In the genomic region with DNA sequence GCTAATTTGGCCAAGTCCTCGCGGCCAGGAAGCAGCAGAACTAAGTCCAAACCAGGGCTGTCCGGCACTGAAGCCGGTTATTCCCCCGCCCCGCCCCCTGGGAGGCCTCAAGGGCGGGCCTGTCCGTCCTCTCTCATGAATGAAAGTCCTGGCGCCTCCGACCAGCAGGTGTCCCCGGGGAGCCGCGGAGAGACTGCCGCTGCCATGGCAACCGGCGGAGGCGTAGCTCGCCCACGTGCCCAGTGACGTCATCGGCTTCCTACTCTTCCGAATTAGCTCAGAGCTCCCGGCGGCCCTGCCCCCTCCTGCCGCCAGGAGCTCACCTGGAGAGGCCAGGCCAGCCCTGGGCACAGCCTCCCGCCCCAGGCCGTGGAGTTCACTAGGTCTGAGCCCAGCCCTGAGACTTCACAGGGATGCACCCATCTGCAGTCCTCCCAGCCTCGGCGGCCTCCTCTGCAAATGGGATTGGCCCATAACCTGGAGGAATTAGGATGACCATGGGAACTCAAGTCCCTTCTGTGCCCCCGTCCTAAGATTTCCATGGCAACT, we compare ENCODE assay signal across 1 cellular context.
A peak's percentile ranks its signal among the peaks of the same experiment; 100 is the strongest.
TF ChIP-seq lines count a peak whose summit lies in the region.

No MANE protein-coding gene starts in this region.

TF ChIP-seq in HepG2, 621 proteins besides CTCF, POLR2A, EP300 and RAD21 (continued from another document and continues in another):
- TF ChIP-seq, protein P1, sequence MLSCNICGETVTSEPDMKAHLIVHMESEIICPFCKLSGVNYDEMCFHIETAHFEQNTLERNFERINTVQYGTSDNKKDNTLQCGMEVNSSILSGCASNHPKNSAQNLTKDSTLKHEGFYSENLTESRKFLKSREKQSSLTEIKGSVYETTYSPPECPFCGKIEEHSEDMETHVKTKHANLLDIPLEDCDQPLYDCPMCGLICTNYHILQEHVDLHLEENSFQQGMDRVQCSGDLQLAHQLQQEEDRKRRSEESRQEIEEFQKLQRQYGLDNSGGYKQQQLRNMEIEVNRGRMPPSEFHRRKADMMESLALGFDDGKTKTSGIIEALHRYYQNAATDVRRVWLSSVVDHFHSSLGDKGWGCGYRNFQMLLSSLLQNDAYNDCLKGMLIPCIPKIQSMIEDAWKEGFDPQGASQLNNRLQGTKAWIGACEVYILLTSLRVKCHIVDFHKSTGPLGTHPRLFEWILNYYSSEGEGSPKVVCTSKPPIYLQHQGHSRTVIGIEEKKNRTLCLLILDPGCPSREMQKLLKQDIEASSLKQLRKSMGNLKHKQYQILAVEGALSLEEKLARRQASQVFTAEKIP (CRISPR knock-in tag; IDR thresholded peaks at IDR 0.05; ENCODE audit: borderline replicate concordance): no peak
- TF ChIP-seq, protein P2, sequence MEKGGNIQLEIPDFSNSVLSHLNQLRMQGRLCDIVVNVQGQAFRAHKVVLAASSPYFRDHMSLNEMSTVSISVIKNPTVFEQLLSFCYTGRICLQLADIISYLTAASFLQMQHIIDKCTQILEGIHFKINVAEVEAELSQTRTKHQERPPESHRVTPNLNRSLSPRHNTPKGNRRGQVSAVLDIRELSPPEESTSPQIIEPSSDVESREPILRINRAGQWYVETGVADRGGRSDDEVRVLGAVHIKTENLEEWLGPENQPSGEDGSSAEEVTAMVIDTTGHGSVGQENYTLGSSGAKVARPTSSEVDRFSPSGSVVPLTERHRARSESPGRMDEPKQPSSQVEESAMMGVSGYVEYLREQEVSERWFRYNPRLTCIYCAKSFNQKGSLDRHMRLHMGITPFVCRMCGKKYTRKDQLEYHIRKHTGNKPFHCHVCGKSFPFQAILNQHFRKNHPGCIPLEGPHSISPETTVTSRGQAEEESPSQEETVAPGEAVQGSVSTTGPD (CRISPR knock-in tag; IDR thresholded peaks at IDR 0.05): no peak
- no peak for TF ChIP-seq ZBTB1 (CRISPR knock-in tag; IDR thresholded peaks at IDR 0.05; ENCODE audit: borderline replicate concordance)
- peak; percentile 96 for TF ChIP-seq SP4 (CRISPR knock-in tag; IDR thresholded peaks at IDR 0.05)
- TF ChIP-seq, protein P3, sequence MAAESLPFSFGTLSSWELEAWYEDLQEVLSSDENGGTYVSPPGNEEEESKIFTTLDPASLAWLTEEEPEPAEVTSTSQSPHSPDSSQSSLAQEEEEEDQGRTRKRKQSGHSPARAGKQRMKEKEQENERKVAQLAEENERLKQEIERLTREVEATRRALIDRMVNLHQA (CRISPR knock-in tag; IDR thresholded peaks at IDR 0.05): no peak
- TF ChIP-seq, protein P4, sequence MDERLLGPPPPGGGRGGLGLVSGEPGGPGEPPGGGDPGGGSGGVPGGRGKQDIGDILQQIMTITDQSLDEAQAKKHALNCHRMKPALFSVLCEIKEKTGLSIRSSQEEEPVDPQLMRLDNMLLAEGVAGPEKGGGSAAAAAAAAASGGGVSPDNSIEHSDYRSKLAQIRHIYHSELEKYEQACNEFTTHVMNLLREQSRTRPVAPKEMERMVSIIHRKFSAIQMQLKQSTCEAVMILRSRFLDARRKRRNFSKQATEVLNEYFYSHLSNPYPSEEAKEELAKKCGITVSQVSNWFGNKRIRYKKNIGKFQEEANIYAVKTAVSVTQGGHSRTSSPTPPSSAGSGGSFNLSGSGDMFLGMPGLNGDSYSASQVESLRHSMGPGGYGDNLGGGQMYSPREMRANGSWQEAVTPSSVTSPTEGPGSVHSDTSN (CRISPR knock-in tag; IDR thresholded peaks at IDR 0.05): peak; percentile 11; the same call in 1 of the 2 replicates
- peak; percentile 40 for TF ChIP-seq PTBP1 (IDR thresholded peaks at IDR 0.05; ENCODE audit: low read depth, low read length, poor library complexity, severe bottlenecking)
- no peak for TF ChIP-seq PAWR (CRISPR knock-in tag; IDR thresholded peaks at IDR 0.05; ENCODE audit: borderline replicate concordance)
- TF ChIP-seq, protein P5, sequence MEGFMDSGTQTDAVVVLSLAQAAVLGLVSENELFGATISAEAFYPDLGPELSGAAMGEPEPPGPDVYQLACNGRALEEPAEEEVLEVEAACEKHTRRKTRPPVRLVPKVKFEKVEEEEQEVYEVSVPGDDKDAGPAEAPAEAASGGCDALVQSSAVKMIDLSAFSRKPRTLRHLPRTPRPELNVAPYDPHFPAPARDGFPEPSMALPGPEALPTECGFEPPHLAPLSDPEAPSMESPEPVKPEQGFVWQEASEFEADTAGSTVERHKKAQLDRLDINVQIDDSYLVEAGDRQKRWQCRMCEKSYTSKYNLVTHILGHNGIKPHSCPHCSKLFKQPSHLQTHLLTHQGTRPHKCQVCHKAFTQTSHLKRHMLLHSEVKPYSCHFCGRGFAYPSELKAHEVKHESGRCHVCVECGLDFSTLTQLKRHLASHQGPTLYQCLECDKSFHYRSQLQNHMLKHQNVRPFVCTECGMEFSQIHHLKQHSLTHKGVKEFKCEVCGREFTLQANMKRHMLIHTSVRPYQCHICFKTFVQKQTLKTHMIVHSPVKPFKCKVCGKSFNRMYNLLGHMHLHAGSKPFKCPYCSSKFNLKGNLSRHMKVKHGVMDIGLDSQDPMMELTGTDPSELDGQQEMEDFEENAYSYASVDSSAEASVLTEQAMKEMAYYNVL (CRISPR knock-in tag; IDR thresholded peaks at IDR 0.05; ENCODE audit: borderline replicate concordance): peak; percentile 15; the same call in 1 of the 2 replicates
- TF ChIP-seq SNAI1 (CRISPR knock-in tag; IDR thresholded peaks at IDR 0.05; ENCODE audit: borderline replicate concordance): 0 out of 2 replicates have a peak, but pooled peaks have one; percentile 11
- TF ChIP-seq POLR2G (IDR thresholded peaks at IDR 0.05; ENCODE audit: low read depth, low read length): no peak; the same call in 1 of the 2 replicates
- no peak for TF ChIP-seq KDM5B (CRISPR knock-in tag; IDR thresholded peaks at IDR 0.05; ENCODE audit: borderline replicate concordance)
- TF ChIP-seq BHLHE40 (IDR thresholded peaks at IDR 0.05; ENCODE audit: low read length): peak; percentile 94
- no peak for TF ChIP-seq ZNF546 (CRISPR knock-in tag; conservative IDR thresholded peaks at IDR 0.05)
- peak; percentile 99 for TF ChIP-seq RFX3 (CRISPR knock-in tag; IDR thresholded peaks at IDR 0.05)
- no peak for TF ChIP-seq FOXK2 (IDR thresholded peaks at IDR 0.05)
- no peak for TF ChIP-seq FOXO1 (CRISPR knock-in tag; IDR thresholded peaks at IDR 0.05)
- TF ChIP-seq SIN3A (IDR thresholded peaks at IDR 0.05; ENCODE audit: borderline replicate concordance, low read depth, low read length): peak; percentile 98
- TF ChIP-seq, protein P6, sequence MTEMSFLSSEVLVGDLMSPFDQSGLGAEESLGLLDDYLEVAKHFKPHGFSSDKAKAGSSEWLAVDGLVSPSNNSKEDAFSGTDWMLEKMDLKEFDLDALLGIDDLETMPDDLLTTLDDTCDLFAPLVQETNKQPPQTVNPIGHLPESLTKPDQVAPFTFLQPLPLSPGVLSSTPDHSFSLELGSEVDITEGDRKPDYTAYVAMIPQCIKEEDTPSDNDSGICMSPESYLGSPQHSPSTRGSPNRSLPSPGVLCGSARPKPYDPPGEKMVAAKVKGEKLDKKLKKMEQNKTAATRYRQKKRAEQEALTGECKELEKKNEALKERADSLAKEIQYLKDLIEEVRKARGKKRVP (CRISPR knock-in tag; IDR thresholded peaks at IDR 0.05): no peak; a peak in 1 of 4 replicates
- TF ChIP-seq ZNF883 (CRISPR knock-in tag; IDR thresholded peaks at IDR 0.05; ENCODE audit: not compliant biosample characterization): peak; percentile 34
- TF ChIP-seq, protein P7, sequence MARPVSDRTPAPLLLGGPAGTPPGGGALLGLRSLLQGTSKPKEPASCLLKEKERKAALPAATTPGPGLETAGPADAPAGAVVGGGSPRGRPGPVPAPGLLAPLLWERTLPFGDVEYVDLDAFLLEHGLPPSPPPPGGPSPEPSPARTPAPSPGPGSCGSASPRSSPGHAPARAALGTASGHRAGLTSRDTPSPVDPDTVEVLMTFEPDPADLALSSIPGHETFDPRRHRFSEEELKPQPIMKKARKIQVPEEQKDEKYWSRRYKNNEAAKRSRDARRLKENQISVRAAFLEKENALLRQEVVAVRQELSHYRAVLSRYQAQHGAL (CRISPR knock-in tag; IDR thresholded peaks at IDR 0.05; ENCODE audit: not compliant biosample characterization): no peak
- peak; percentile 58; the same call in 1 of the 2 replicates for TF ChIP-seq SIX1 (CRISPR knock-in tag; IDR thresholded peaks at IDR 0.05; ENCODE audit: borderline replicate concordance)
- TF ChIP-seq ZSCAN21 (CRISPR knock-in tag; IDR thresholded peaks at IDR 0.05; ENCODE audit: borderline replicate concordance): peak; percentile 39; the same call in 1 of the 2 replicates
- TF ChIP-seq MYC (CRISPR knock-in tag; IDR thresholded peaks at IDR 0.05; ENCODE audit: borderline replicate concordance): peak; percentile 73; the same call in 1 of the 2 replicates
- TF ChIP-seq, protein P8, sequence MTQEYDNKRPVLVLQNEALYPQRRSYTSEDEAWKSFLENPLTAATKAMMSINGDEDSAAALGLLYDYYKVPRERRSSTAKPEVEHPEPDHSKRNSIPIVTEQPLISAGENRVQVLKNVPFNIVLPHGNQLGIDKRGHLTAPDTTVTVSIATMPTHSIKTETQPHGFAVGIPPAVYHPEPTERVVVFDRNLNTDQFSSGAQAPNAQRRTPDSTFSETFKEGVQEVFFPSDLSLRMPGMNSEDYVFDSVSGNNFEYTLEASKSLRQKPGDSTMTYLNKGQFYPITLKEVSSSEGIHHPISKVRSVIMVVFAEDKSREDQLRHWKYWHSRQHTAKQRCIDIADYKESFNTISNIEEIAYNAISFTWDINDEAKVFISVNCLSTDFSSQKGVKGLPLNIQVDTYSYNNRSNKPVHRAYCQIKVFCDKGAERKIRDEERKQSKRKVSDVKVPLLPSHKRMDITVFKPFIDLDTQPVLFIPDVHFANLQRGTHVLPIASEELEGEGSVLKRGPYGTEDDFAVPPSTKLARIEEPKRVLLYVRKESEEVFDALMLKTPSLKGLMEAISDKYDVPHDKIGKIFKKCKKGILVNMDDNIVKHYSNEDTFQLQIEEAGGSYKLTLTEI (CRISPR knock-in tag; conservative IDR thresholded peaks at IDR 0.05): no peak
- no peak for TF ChIP-seq ZMYM3 (CRISPR knock-in tag; IDR thresholded peaks at IDR 0.05)
- TF ChIP-seq MTA3 (CRISPR knock-in tag; IDR thresholded peaks at IDR 0.05): no peak
- TF ChIP-seq, protein P9, sequence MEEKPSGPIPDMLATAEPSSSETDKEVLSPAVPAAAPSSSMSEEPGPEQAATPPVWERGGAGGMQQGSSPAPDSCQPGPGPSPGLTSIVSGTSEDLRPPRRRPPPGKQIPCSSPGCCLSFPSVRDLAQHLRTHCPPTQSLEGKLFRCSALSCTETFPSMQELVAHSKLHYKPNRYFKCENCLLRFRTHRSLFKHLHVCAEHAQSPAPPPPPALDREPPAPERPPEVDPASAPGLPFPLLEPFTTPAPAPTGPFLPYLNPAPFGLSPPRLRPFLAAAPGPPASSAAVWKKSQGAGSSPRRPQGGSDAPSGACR (CRISPR knock-in tag; IDR thresholded peaks at IDR 0.05): peak; percentile 23; the same call in 1 of the 2 replicates
- no peak for TF ChIP-seq ZC3H4 (CRISPR knock-in tag; IDR thresholded peaks at IDR 0.05; ENCODE audit: borderline replicate concordance)
- no peak for TF ChIP-seq NR2F1 (CRISPR knock-in tag; IDR thresholded peaks at IDR 0.05)
- TF ChIP-seq ZNF552 (CRISPR knock-in tag; IDR thresholded peaks at IDR 0.05; ENCODE audit: borderline replicate concordance): no peak; the same call in 1 of the 2 replicates
- no peak for TF ChIP-seq GABPA (IDR thresholded peaks at IDR 0.05; ENCODE audit: low read depth, low read length)
- no peak for TF ChIP-seq GABPA (CRISPR knock-in tag; IDR thresholded peaks at IDR 0.05; ENCODE audit: low read depth)
- TF ChIP-seq ZNF12 (CRISPR knock-in tag; IDR thresholded peaks at IDR 0.05): peak; percentile 85; the same call in 1 of the 2 replicates
- 0 out of 2 replicates have a peak, but pooled peaks have one; percentile 73 for TF ChIP-seq RFXANK (CRISPR knock-in tag; IDR thresholded peaks at IDR 0.05)
- no peak for TF ChIP-seq ZNF557 (CRISPR knock-in tag; IDR thresholded peaks at IDR 0.05)
- 0 out of 2 replicates have a peak, but pooled peaks have one; percentile 45 for TF ChIP-seq ZMYM2 (CRISPR knock-in tag; IDR thresholded peaks at IDR 0.05)
- peak; percentile 35; the same call in 1 of the 2 replicates for TF ChIP-seq ETV6 (CRISPR knock-in tag; conservative IDR thresholded peaks at IDR 0.05)
- no peak; the same call in none of the 2 replicates for TF ChIP-seq HOXA5 (CRISPR knock-in tag; IDR thresholded peaks at IDR 0.05)
- no peak for TF ChIP-seq MAFG (CRISPR knock-in tag; IDR thresholded peaks at IDR 0.05)
- TF ChIP-seq, protein P10, sequence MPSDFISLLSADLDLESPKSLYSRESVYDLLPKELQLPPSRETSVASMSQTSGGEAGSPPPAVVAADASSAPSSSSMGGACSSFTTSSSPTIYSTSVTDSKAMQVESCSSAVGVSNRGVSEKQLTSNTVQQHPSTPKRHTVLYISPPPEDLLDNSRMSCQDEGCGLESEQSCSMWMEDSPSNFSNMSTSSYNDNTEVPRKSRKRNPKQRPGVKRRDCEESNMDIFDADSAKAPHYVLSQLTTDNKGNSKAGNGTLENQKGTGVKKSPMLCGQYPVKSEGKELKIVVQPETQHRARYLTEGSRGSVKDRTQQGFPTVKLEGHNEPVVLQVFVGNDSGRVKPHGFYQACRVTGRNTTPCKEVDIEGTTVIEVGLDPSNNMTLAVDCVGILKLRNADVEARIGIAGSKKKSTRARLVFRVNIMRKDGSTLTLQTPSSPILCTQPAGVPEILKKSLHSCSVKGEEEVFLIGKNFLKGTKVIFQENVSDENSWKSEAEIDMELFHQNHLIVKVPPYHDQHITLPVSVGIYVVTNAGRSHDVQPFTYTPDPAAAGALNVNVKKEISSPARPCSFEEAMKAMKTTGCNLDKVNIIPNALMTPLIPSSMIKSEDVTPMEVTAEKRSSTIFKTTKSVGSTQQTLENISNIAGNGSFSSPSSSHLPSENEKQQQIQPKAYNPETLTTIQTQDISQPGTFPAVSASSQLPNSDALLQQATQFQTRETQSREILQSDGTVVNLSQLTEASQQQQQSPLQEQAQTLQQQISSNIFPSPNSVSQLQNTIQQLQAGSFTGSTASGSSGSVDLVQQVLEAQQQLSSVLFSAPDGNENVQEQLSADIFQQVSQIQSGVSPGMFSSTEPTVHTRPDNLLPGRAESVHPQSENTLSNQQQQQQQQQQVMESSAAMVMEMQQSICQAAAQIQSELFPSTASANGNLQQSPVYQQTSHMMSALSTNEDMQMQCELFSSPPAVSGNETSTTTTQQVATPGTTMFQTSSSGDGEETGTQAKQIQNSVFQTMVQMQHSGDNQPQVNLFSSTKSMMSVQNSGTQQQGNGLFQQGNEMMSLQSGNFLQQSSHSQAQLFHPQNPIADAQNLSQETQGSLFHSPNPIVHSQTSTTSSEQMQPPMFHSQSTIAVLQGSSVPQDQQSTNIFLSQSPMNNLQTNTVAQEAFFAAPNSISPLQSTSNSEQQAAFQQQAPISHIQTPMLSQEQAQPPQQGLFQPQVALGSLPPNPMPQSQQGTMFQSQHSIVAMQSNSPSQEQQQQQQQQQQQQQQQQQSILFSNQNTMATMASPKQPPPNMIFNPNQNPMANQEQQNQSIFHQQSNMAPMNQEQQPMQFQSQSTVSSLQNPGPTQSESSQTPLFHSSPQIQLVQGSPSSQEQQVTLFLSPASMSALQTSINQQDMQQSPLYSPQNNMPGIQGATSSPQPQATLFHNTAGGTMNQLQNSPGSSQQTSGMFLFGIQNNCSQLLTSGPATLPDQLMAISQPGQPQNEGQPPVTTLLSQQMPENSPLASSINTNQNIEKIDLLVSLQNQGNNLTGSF (CRISPR knock-in tag; IDR thresholded peaks at IDR 0.05): no peak
- TF ChIP-seq TCF7L2 (IDR thresholded peaks at IDR 0.05; ENCODE audit: low read depth, low read length): no peak
